In the genomic region with DNA sequence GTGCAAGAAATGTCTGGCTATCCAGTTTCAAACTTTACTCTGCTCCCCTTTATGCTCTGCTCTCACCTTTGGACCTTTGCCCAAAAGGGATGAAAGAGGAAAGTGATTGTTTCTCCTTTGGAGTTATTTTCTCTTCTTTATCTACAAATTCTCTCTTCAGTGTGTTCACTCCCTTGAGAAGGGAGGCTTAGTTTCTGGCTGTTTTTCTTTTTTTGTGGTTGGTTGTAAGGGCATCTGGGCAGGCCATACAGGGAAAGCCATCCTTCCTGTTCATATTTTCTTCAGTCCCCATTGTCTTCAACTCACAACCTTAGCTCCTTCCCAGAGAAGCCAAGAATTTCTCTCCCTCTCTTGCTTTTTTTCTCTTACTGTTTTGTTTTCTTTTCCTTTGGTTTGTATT, we compare ENCODE assay signal across 6 cellular contexts. TPM values are rescaled to one million over a fixed set of nuclear protein-coding genes. Genes with fewer than 3 reads are reported as not detected.
"Had no signal": no experiment of that assay in that cellular context is flagged by ENCODE, and none has a peak within 500 bp of the region (broad histone marks: within the 10 kb centered on the region; RNA-seq: fewer than 3 reads in every experiment).

No MANE protein-coding gene starts in this region.

RNA-seq across cellular contexts. Expression of a gene that starts 2.5 kb away (rescaled TPM):
- total RNA-seq: glomerular endothelial cell; mammary epithelial cell; mononuclear cell; mucosa of gallbladder; naive thymus-derived CD4-positive, alpha-beta T cell; natural killer cell had no signal
- polyA plus RNA-seq: mammary epithelial cell; naive thymus-derived CD4-positive, alpha-beta T cell had no signal

RNA-seq across cellular contexts. Expression of a gene that starts 46.0 kb away (rescaled TPM):
- total RNA-seq: mononuclear cell; naive thymus-derived CD4-positive, alpha-beta T cell; natural killer cell had no signal
- polyA plus RNA-seq: naive thymus-derived CD4-positive, alpha-beta T cell had no signal
